In the genomic region with DNA sequence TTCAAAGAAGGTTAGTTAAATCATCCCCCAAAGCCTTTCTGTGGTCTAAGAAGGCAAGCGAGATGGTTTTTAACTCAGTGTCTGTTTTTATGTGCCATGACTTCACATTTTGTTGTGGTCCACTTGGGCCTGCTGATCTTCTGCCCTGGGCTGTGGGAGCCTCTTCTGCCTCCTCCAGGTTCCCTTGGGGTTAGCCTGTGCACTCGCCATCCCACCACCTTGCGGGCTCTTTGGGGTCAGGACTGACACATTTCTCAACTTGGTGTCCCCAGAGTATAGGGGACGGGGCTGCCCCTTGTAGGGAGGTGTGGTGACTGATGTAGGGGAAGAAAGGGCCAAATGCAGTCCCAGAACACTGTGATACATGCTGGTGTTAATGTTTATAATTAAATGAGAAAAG, we compare ENCODE assay signal across 1 cellular context.
A peak's percentile ranks its signal among the peaks of the same experiment; 100 is the strongest.
TF ChIP-seq lines count a peak whose summit lies in the region.

No MANE protein-coding gene starts in this region.

TF ChIP-seq in GM12878, 131 proteins besides CTCF, POLR2A, EP300 and RAD21 (continued from another document):
- TF ChIP-seq E2F8 (IDR thresholded peaks at IDR 0.05; ENCODE audit: low read depth, partially characterized antibody), result no peak
- peak; percentile 91 for TF ChIP-seq TBL1XR1 (IDR thresholded peaks at IDR 0.05; ENCODE audit: low read depth, low read length)
- TF ChIP-seq, protein P1, sequence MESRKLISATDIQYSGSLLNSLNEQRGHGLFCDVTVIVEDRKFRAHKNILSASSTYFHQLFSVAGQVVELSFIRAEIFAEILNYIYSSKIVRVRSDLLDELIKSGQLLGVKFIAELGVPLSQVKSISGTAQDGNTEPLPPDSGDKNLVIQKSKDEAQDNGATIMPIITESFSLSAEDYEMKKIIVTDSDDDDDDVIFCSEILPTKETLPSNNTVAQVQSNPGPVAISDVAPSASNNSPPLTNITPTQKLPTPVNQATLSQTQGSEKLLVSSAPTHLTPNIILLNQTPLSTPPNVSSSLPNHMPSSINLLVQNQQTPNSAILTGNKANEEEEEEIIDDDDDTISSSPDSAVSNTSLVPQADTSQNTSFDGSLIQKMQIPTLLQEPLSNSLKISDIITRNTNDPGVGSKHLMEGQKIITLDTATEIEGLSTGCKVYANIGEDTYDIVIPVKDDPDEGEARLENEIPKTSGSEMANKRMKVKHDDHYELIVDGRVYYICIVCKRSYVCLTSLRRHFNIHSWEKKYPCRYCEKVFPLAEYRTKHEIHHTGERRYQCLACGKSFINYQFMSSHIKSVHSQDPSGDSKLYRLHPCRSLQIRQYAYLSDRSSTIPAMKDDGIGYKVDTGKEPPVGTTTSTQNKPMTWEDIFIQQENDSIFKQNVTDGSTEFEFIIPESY (IDR thresholded peaks at IDR 0.05), result no peak
- no peak for TF ChIP-seq ZZZ3 (IDR thresholded peaks at IDR 0.05; ENCODE audit: control insufficient read depth, insufficient read length, low read depth)
- TF ChIP-seq SUZ12 (IDR thresholded peaks at IDR 0.05; ENCODE audit: unreplicated experiment), result no peak
- TF ChIP-seq NFIC (IDR thresholded peaks at IDR 0.05; ENCODE audit: low read depth, low read length), result peak; percentile 84
TF ChIP-seq in GM12878: peak in this region for 50.
